Comparison of ENCODE assay signal across 20 cellular contexts in genomic region chr6:123812621-123813020, GRCh38.
"Had no signal": no experiment of that assay in that cellular context is flagged by ENCODE, and none has a peak within 500 bp of the region (broad histone marks: within the 10 kb centered on the region; RNA-seq: fewer than 3 reads in every experiment).

No MANE protein-coding gene starts in this region.

- H3K27me3 Mint-ChIP-seq: stimulated activated memory B cell treated with anti-CD40 and anti-IgM and Interleukin-4, amounts not matched to agents 10 μg/mL and 1 μg/mL and 100 μg/mL, for 72 hours had no signal

- H3K4me1 Mint-ChIP-seq: activated B cell treated with CpG ODN at 0.5 μM for 24 hours; activated CD4-positive, alpha-beta T cell treated with anti-CD3 and anti-CD28 coated beads for 36 hours; activated naive CD8-positive, alpha-beta T cell treated with anti-CD3 and anti-CD28 coated beads for 36 hours; naive thymus-derived CD8-positive, alpha-beta T cell; stimulated activated memory B cell treated with anti-CD40 and anti-IgM and Interleukin-4, amounts not matched to agents 10 μg/mL and 1 μg/mL and 100 μg/mL, for 72 hours had no signal

- H3K27ac Mint-ChIP-seq: activated B cell treated with CpG ODN at 0.5 μM for 24 hours; activated CD4-positive, alpha-beta memory T cell treated with anti-CD3 and anti-CD28 coated beads for 36 hours; activated CD4-positive, alpha-beta T cell treated with anti-CD3 and anti-CD28 coated beads for 36 hours; activated naive CD8-positive, alpha-beta T cell treated with anti-CD3 and anti-CD28 coated beads for 36 hours; naive thymus-derived CD8-positive, alpha-beta T cell; neural progenitor cell; stimulated activated memory B cell treated with anti-CD40 and anti-IgM and Interleukin-4, amounts not matched to agents 10 μg/mL and 1 μg/mL and 100 μg/mL, for 72 hours; T-helper 1 cell treated with Interleukin-12 subunit alpha and Interleukin-12 subunit beta and Interleukin-4 antibody, amounts not matched to agents 30 μg/mL and 1 μg/mL, for 36 hours had no signal

- H3K27ac ChIP-seq: epithelial cell of prostate, left lung, neural progenitor cell, sigmoid colon, upper lobe of left lung had no signal

- ATAC-seq: activated CD4-positive, alpha-beta T cell treated with anti-CD3 and anti-CD28 coated beads for 36 hours; left lung; naive thymus-derived CD8-positive, alpha-beta T cell; stimulated activated memory B cell treated with anti-CD40 and anti-IgM and Interleukin-4, amounts not matched to agents 10 μg/mL and 1 μg/mL and 100 μg/mL, for 72 hours had no signal

- H3K4me3 Mint-ChIP-seq: activated B cell treated with CpG ODN at 0.5 μM for 24 hours; activated CD4-positive, alpha-beta memory T cell treated with anti-CD3 and anti-CD28 coated beads for 36 hours; activated CD4-positive, alpha-beta T cell treated with anti-CD3 and anti-CD28 coated beads for 36 hours; activated naive CD8-positive, alpha-beta T cell treated with anti-CD3 and anti-CD28 coated beads for 36 hours; naive thymus-derived CD8-positive, alpha-beta T cell; neural progenitor cell; stimulated activated memory B cell treated with anti-CD40 and anti-IgM and Interleukin-4, amounts not matched to agents 10 μg/mL and 1 μg/mL and 100 μg/mL, for 72 hours; T-helper 1 cell treated with Interleukin-12 subunit alpha and Interleukin-12 subunit beta and Interleukin-4 antibody, amounts not matched to agents 30 μg/mL and 1 μg/mL, for 36 hours had no signal

- FAIRE-seq: bronchial epithelial cell, kidney had no signal

- H3K9me3 Mint-ChIP-seq: activated B cell treated with CpG ODN at 0.5 μM for 24 hours; activated CD4-positive, alpha-beta memory T cell treated with anti-CD3 and anti-CD28 coated beads for 36 hours; activated naive CD8-positive, alpha-beta T cell treated with anti-CD3 and anti-CD28 coated beads for 36 hours; neural progenitor cell; T-helper 1 cell treated with Interleukin-12 subunit alpha and Interleukin-12 subunit beta and Interleukin-4 antibody, amounts not matched to agents 30 μg/mL and 1 μg/mL, for 36 hours had no signal

- DNase-seq: activated B cell treated with CpG ODN at 0.5 μM for 24 hours; activated CD4-positive, alpha-beta memory T cell treated with anti-CD3 and anti-CD28 coated beads for 36 hours; activated CD4-positive, alpha-beta T cell treated with anti-CD3 and anti-CD28 coated beads for 36 hours; activated naive CD4-positive, alpha-beta T cell treated with Interleukin-2 at 50 U/mL for 16 hours; activated naive CD8-positive, alpha-beta T cell treated with anti-CD3 and anti-CD28 coated beads for 36 hours; activated T-cell treated with anti-CD3 and anti-CD28 coated beads, Interleukin-2, amount 50 U/mL, for 48 hours; cerebellar nuclear complex; cortex of kidney; kidney; left lung; naive thymus-derived CD8-positive, alpha-beta T cell; sigmoid colon; stimulated activated CD4-positive, alpha-beta T cell treated with anti-CD3 and anti-CD28 coated beads, Interleukin-15, amount 100 ng/mL, for 24 hours; T1000; upper lobe of left lung had no signal
